Comparison of ENCODE assay signal across 39 cellular contexts in the genomic region with DNA sequence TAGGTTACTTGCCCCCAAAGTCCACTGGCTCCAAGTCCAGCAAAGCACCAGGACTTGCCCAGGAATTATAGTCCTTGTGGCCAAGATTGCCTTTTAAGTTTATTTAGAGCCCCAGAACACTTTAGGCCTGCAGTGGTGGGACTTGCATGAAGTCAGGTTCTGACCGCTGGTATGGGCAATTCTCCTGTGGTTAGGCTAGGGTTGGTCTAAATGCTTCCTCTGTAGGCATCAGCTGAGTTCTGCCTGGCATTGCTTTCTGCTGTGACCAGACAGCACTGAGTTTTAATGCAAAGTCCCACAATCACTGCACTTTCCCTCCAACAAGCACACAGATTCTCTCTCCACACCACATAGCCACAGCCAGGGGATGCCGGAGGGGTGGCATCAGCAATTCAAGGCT.
"Had no signal": no experiment of that assay in that cellular context is flagged by ENCODE, and none has a peak within 500 bp of the region (broad histone marks: within the 10 kb centered on the region; RNA-seq: fewer than 3 reads in every experiment).

No MANE protein-coding gene starts in this region.

- H3K27ac Mint-ChIP-seq: activated naive CD4-positive, alpha-beta T cell treated with anti-CD3 and anti-CD28 coated beads for 36 hours; activated naive CD4-positive, alpha-beta T cell treated with anti-CD3 and anti-CD28 coated beads, Interleukin-2, amount 10 ng/mL, durations not matched to agents 7 days and 5 days; activated naive CD4-positive, alpha-beta T cell treated with anti-CD3 and anti-CD28 coated beads, Interleukin-2, amount 50 U/mL, for 24 hours; activated naive CD4-positive, alpha-beta T cell treated with anti-CD3 and anti-CD28 coated beads, Interleukin-2, amount 50 U/mL, for 72 hours; activated naive CD8-positive, alpha-beta T cell; activated naive CD8-positive, alpha-beta T cell treated with anti-CD3 and anti-CD28 coated beads for 36 hours; activated naive CD8-positive, alpha-beta T cell treated with anti-CD3 and anti-CD28 coated beads, Interleukin-2, amount 10 ng/mL, durations not matched to agents 7 days and 5 days; activated naive CD8-positive, alpha-beta T cell treated with anti-CD3 and anti-CD28 coated beads, Interleukin-2, amount 50 U/mL, for 24 hours; activated T-cell treated with anti-CD3 and anti-CD28 coated beads, Interleukin-2, amount 50 U/mL, for 24 hours; activated T-cell treated with anti-CD3 and anti-CD28 coated beads, Interleukin-2, amount 50 U/mL, for 72 hours; activated T-helper 1 cell treated with anti-CD3 and anti-CD28 coated beads, Interleukin-12 subunit alpha, Interleukin-12 subunit beta, Interleukin-2, Interleukin-4 antibody, amounts not matched to agents 30 ng/mL and 10 ng/mL and 1 ng/mL, durations not matched to agents 14 hours and 24 hours and 36 hours; activated T-helper 17 cell treated with anti-CD3 and anti-CD28 coated beads, Interleukin-2, amount 50 U/mL, for 72 hours; activated T-helper 2 cell treated with anti-CD3 and anti-CD28 coated beads, Interferon-gamma antibody, Interleukin-2, Interleukin-4, amounts not matched to agents 10 μg/mL and 5 μg/mL and 100 μg/mL, durations not matched to agents 14 hours and 24 hours and 36 hours; brain had no signal

- H3K27ac ChIP-seq: adrenal gland, ascending aorta, body of pancreas, brain microvascular endothelial cell, breast epithelium, cardiac muscle cell had no signal

- H3K4me1 ChIP-seq: adrenal gland, ascending aorta, body of pancreas, breast epithelium had no signal

- H3K4me1 Mint-ChIP-seq: activated naive CD4-positive, alpha-beta T cell treated with anti-CD3 and anti-CD28 coated beads, Interleukin-2, amount 10 ng/mL, durations not matched to agents 7 days and 5 days; activated naive CD4-positive, alpha-beta T cell treated with anti-CD3 and anti-CD28 coated beads, Interleukin-2, amount 50 U/mL, for 24 hours; activated naive CD8-positive, alpha-beta T cell treated with anti-CD3 and anti-CD28 coated beads for 36 hours; activated naive CD8-positive, alpha-beta T cell treated with anti-CD3 and anti-CD28 coated beads, Interleukin-2, amount 10 ng/mL, durations not matched to agents 7 days and 5 days; activated naive CD8-positive, alpha-beta T cell treated with anti-CD3 and anti-CD28 coated beads, Interleukin-2, amount 50 U/mL, for 24 hours; activated T-helper 17 cell treated with anti-CD3 and anti-CD28 coated beads, Interleukin-2, amount 50 U/mL, for 72 hours; brain; central memory CD8-positive, alpha-beta T cell had no signal

- DNase-seq: activated effector memory CD4-positive, alpha-beta T cell treated with anti-CD3 and anti-CD28 coated beads, Interleukin-2, amount 50 U/mL, for 16 hours; activated effector memory CD4-positive, alpha-beta T cell treated with Interleukin-2 at 50 U/mL for 16 hours; activated gamma-delta T cell; activated gamma-delta T cell treated with Interleukin-2 at 50 U/mL for 16 hours; activated naive CD4-positive, alpha-beta T cell; activated naive CD4-positive, alpha-beta T cell treated with anti-CD3 and anti-CD28 coated beads for 36 hours; activated naive CD4-positive, alpha-beta T cell treated with anti-CD3 and anti-CD28 coated beads, Interleukin-2, amount 10 ng/mL, durations not matched to agents 7 days and 5 days; activated naive CD4-positive, alpha-beta T cell treated with anti-CD3 and anti-CD28 coated beads, Interleukin-2, amount 50 U/mL, for 16 hours; activated naive CD4-positive, alpha-beta T cell treated with Interleukin-2 at 50 U/mL for 16 hours; activated naive CD8-positive, alpha-beta T cell treated with anti-CD3 and anti-CD28 coated beads for 36 hours; activated naive CD8-positive, alpha-beta T cell treated with anti-CD3 and anti-CD28 coated beads, Interleukin-2, amount 10 ng/mL, durations not matched to agents 7 days and 5 days; activated naive CD8-positive, alpha-beta T cell treated with anti-CD3 and anti-CD28 coated beads, Interleukin-2, amount 50 U/mL, for 24 hours; activated T-cell treated with anti-CD3 and anti-CD28 coated beads for 4 hours; activated T-cell treated with anti-CD3 and anti-CD28 coated beads, Interleukin-2, amount 50 U/mL, for 1 hour; activated T-cell treated with anti-CD3 and anti-CD28 coated beads, Interleukin-2, amount 50 U/mL, for 24 hours; activated T-cell treated with anti-CD3 and anti-CD28 coated beads, Interleukin-2, amount 50 U/mL, for 4 hours; activated T-cell treated with anti-CD3 and anti-CD28 coated beads, Interleukin-2, amount 50 U/mL, for 48 hours; activated T-cell treated with anti-CD3 and anti-CD28 coated beads, Interleukin-2, amount 50 U/mL, for 72 hours; adrenal gland; amniotic stem cell; amygdala; anterior cingulate cortex; aorta; body of pancreas; brain microvascular endothelial cell; caudate nucleus; central memory CD4-positive, alpha-beta T cell; cerebellar nuclear complex had no signal

- H3K9me3 Mint-ChIP-seq: activated naive CD8-positive, alpha-beta T cell treated with anti-CD3 and anti-CD28 coated beads, Interleukin-2, amount 10 ng/mL, durations not matched to agents 7 days and 5 days; brain had no signal

- H3K4me3 Mint-ChIP-seq: activated naive CD4-positive, alpha-beta T cell treated with anti-CD3 and anti-CD28 coated beads for 36 hours; activated naive CD4-positive, alpha-beta T cell treated with anti-CD3 and anti-CD28 coated beads, Interleukin-2, amount 10 ng/mL, durations not matched to agents 7 days and 5 days; activated naive CD4-positive, alpha-beta T cell treated with anti-CD3 and anti-CD28 coated beads, Interleukin-2, amount 50 U/mL, for 24 hours; activated naive CD8-positive, alpha-beta T cell; activated naive CD8-positive, alpha-beta T cell treated with anti-CD3 and anti-CD28 coated beads for 36 hours; activated naive CD8-positive, alpha-beta T cell treated with anti-CD3 and anti-CD28 coated beads, Interleukin-2, amount 10 ng/mL, durations not matched to agents 7 days and 5 days; activated naive CD8-positive, alpha-beta T cell treated with anti-CD3 and anti-CD28 coated beads, Interleukin-2, amount 50 U/mL, for 24 hours; activated T-cell treated with anti-CD3 and anti-CD28 coated beads, Interleukin-2, amount 50 U/mL, for 24 hours; activated T-cell treated with anti-CD3 and anti-CD28 coated beads, Interleukin-2, amount 50 U/mL, for 4 hours; activated T-cell treated with anti-CD3 and anti-CD28 coated beads, Interleukin-2, amount 50 U/mL, for 72 hours; activated T-helper 1 cell treated with anti-CD3 and anti-CD28 coated beads, Interleukin-12 subunit alpha, Interleukin-12 subunit beta, Interleukin-2, Interleukin-4 antibody, amounts not matched to agents 30 ng/mL and 10 ng/mL and 1 ng/mL, durations not matched to agents 14 hours and 24 hours and 36 hours; activated T-helper 17 cell treated with anti-CD3 and anti-CD28 coated beads, Interleukin-2, amount 50 U/mL, for 72 hours; brain; central memory CD8-positive, alpha-beta T cell had no signal

- H3K36me3 ChIP-seq: adrenal gland, ascending aorta, brain microvascular endothelial cell, breast epithelium, cardiac muscle cell had no signal

- H3K27me3 ChIP-seq: ascending aorta, body of pancreas, brain microvascular endothelial cell, breast epithelium, cardiac muscle cell had no signal

- ATAC-seq: activated naive CD4-positive, alpha-beta T cell treated with anti-CD3 and anti-CD28 coated beads, Interleukin-2, amount 50 U/mL, for 72 hours; activated naive CD8-positive, alpha-beta T cell treated with anti-CD3 and anti-CD28 coated beads, Interleukin-2, amount 50 U/mL, for 24 hours; activated T-cell treated with anti-CD3 and anti-CD28 coated beads, Interleukin-2, amount 50 U/mL, for 4 hours; activated T-cell treated with anti-CD3 and anti-CD28 coated beads, Interleukin-2, amount 50 U/mL, for 72 hours; activated T-helper 17 cell treated with anti-CD3 and anti-CD28 coated beads, Interleukin-2, amount 50 U/mL, for 72 hours; body of pancreas had no signal

- H3K4me3 ChIP-seq: adrenal gland, ascending aorta, body of pancreas, breast epithelium, cardiac muscle cell had no signal

- H3K9me3 ChIP-seq: adrenal gland, ascending aorta, body of pancreas, breast epithelium had no signal

- H3K36me3 Mint-ChIP-seq: activated naive CD4-positive, alpha-beta T cell treated with anti-CD3 and anti-CD28 coated beads, Interleukin-2, amount 10 ng/mL, durations not matched to agents 7 days and 5 days; activated naive CD8-positive, alpha-beta T cell; activated naive CD8-positive, alpha-beta T cell treated with anti-CD3 and anti-CD28 coated beads, Interleukin-2, amount 10 ng/mL, durations not matched to agents 7 days and 5 days; brain had no signal
